8 cellular contexts compared by ENCODE assay signal in genomic region chr17:78013683-78014467, GRCh38. TPM values are rescaled to one million over a fixed set of nuclear protein-coding genes. Genes with fewer than 3 reads are reported as not detected.
DNase-seq lines count a peak whose midpoint lies in the region; ATAC-seq and TF ChIP-seq lines count a peak whose summit lies in the region.

No MANE protein-coding gene starts in this region.

- peak; percentile 62 to 79 for TF ChIP-seq CTCF in Caco-2 (IDR thresholded peaks at IDR 0.05; ENCODE audit: insufficient read depth in 1 of 2, low read depth in 1 of 2, low read length in 1 of 2, severe bottlenecking in 1 of 2, unreplicated experiment in 1 of 2)
- TF ChIP-seq CTCF in foreskin fibroblast (IDR thresholded peaks at IDR 0.05; ENCODE audit: low read depth, low read length): peak; percentile 64
- TF ChIP-seq CTCF in omental fat pad (IDR thresholded peaks at IDR 0.05): peak in 1 of 3 donors; percentile 21

- H3K36me3 ChIP-seq in Caco-2 (ENCODE audit: control insufficient read depth, insufficient read depth, low read length) (no peaks in the 10 kb centered on the region), NT2/D1 (ENCODE audit: insufficient read depth, insufficient read length, low read length) (peaks cover 5% of the 10 kb centered on the region)

- H3K4me3 Mint-ChIP-seq in Caco-2 (ENCODE audit: unreplicated experiment): no peak overlapping the region
- no peak overlapping the region for H3K4me3 Mint-ChIP-seq in activated T-helper 17 cell treated with anti-CD3 and anti-CD28 coated beads, Interleukin-2, amount 50 U/mL, for 72 hours

- H3K4me1 ChIP-seq in Caco-2 (no peaks in the 10 kb centered on the region), NT2/D1 (ENCODE audit: insufficient read depth, insufficient read length) (peaks cover 2% of the 10 kb centered on the region)

- H3K27me3 ChIP-seq in Caco-2 (replicated peaks; ENCODE audit: control insufficient read depth, insufficient read depth, low read length): no peaks in the 10 kb centered on the region
- H3K27me3 ChIP-seq in NT2/D1 (ENCODE audit: insufficient read depth, insufficient read length): no peaks in the 10 kb centered on the region

- no peaks in the 10 kb centered on the region for H3K9me3 ChIP-seq in Caco-2
- H3K9me3 ChIP-seq in NT2/D1 (ENCODE audit: insufficient read depth, low read length): no peaks in the 10 kb centered on the region

- CTCF ChIA-PET in Caco-2 (lab: Charles Lee): interaction anchor here (0.6 to 2.2 kb wide), 7 partner anchors 18 to 712 kb away, joined by 3 to 15 read pairs (median 4); partner anchors contain the start of gene TNRC6C

- H3K27ac Mint-ChIP-seq in Caco-2 (ENCODE audit: unreplicated experiment): no peak overlapping the region
- H3K27ac Mint-ChIP-seq in activated T-helper 17 cell treated with anti-CD3 and anti-CD28 coated beads, Interleukin-2, amount 50 U/mL, for 72 hours: no peak overlapping the region

- H3K4me1 Mint-ChIP-seq in Caco-2 (ENCODE audit: low read depth, unreplicated experiment): no peaks in the 10 kb centered on the region
- H3K4me1 Mint-ChIP-seq in activated T-helper 17 cell treated with anti-CD3 and anti-CD28 coated beads, Interleukin-2, amount 50 U/mL, for 72 hours: peaks cover 15% of the 10 kb centered on the region

- no peaks in the 10 kb centered on the region for H3K36me3 Mint-ChIP-seq in Caco-2 (ENCODE audit: insufficient read depth, unreplicated experiment)
- H3K36me3 Mint-ChIP-seq in activated T-helper 17 cell treated with anti-CD3 and anti-CD28 coated beads, Interleukin-2, amount 50 U/mL, for 72 hours (ENCODE audit: low read depth): peaks cover 27% of the 10 kb centered on the region

- intact Hi-C loops in Caco-2 (cut with micrococcal nuclease; ENCODE audit: unreplicated experiment): loop anchor here (1.0 to 10.0 kb wide), 4 partner anchors 129 to 472 kb away; no protein-coding TSS in a partner anchor

- H3K9ac ChIP-seq in NT2/D1 (ENCODE audit: insufficient read length, low read depth): no peak overlapping the region

- no peaks in the 10 kb centered on the region for H3K9me3 Mint-ChIP-seq in Caco-2 (ENCODE audit: unreplicated experiment)
- H3K9me3 Mint-ChIP-seq in activated T-helper 17 cell treated with anti-CD3 and anti-CD28 coated beads, Interleukin-2, amount 50 U/mL, for 72 hours: no peaks in the 10 kb centered on the region

- ATAC-seq in activated T-helper 17 cell treated with anti-CD3 and anti-CD28 coated beads, Interleukin-2, amount 50 U/mL, for 72 hours (replicated peaks): peak; percentile 68
- ATAC-seq in omental fat pad (ENCODE audit: low FRiP score) (peak; percentile 68), GM18909 (IDR thresholded peaks at IDR 0.05; ENCODE audit: poor library complexity, unreplicated experiment) (no peak), HG03571 (IDR thresholded peaks at IDR 0.05; ENCODE audit: unreplicated experiment) (no peak)

- BruUV-seq in Caco-2 (replicated peaks; lab: Mats Ljungman, UMichigan): no TSS peak

- DNase-seq in Caco-2 (peak; percentile 46 to 59), HT1080 (ENCODE audit: low read depth) (peak; percentile 49), NT2/D1 (ENCODE audit: low read depth, low spot score) (peak; percentile 46), foreskin fibroblast (peak; percentile 61 to 88), omental fat pad (ENCODE audit: low spot score) (no peak)

- no peak overlapping the region for H3K4me3 ChIP-seq in Caco-2 (ENCODE audit: low read depth, low read length)
- no peak overlapping the region for H3K4me3 ChIP-seq in NT2/D1 (ENCODE audit: insufficient read length, low read depth)
- no peak overlapping the region for H3K4me3 ChIP-seq in foreskin fibroblast (ENCODE audit: low read depth in 1 of 2, low read length in 2 of 2)

- POLR2A ChIA-PET in Caco-2 (lab: Charles Lee): interaction anchor here (1.8 kb wide), 1 partner anchor 56 kb away, joined by 13 read pairs; the partner anchor contains the start of gene TNRC6C

- H3K27me3 Mint-ChIP-seq in Caco-2 (ENCODE audit: insufficient read depth, unreplicated experiment): no peaks in the 10 kb centered on the region
- H3K27me3 Mint-ChIP-seq in activated T-helper 17 cell treated with anti-CD3 and anti-CD28 coated beads, Interleukin-2, amount 50 U/mL, for 72 hours: no peaks in the 10 kb centered on the region

RNA-seq across cellular contexts. Expression of gene TNRC6C, which starts 55.4 kb away (rescaled TPM):
- 17.9 and 19.5 TPM in 2 replicates for total RNA-seq in Caco-2 (2022)
- 2.7 and 4.1 TPM in 2 replicates for total RNA-seq in HT1080 (2014; rRNA removed; shearing (Covaris generic))
- 1.9 and 2.6 TPM in 2 replicates for polyA plus RNA-seq in HT1080 (2015; cell fraction: cytosol; rRNA removed)
- polyA plus RNA-seq in HT1080 (2015; cell fraction: nucleus; rRNA removed): 3.6 and 4.4 TPM in 2 replicates
- total RNA-seq in activated T-helper 17 cell treated with anti-CD3 and anti-CD28 coated beads, Interleukin-2, amount 50 U/mL, for 72 hours: 10 to 100 TPM; 15.6 to 19.1 TPM
- total RNA-seq in omental fat pad: 10 to 100 TPM in 2 of 4 donors, 1 to 10 TPM in 2; 6.4 to 20.5 (median 10.5) TPM

Comparison
In these comparisons a context has a peak if more than half of its experiments do, and no peak if none do; other contexts are left out.
1. ATAC-seq: peak in activated T-helper 17 cell treated with anti-CD3 and anti-CD28 coated beads, Interleukin-2, amount 50 U/mL, for 72 hours (single experiment) and omental fat pad (single experiment); none in GM18909 (single experiment) and HG03571 (single experiment).